ENCODE assay signal across 12 cellular contexts in the genomic region with DNA sequence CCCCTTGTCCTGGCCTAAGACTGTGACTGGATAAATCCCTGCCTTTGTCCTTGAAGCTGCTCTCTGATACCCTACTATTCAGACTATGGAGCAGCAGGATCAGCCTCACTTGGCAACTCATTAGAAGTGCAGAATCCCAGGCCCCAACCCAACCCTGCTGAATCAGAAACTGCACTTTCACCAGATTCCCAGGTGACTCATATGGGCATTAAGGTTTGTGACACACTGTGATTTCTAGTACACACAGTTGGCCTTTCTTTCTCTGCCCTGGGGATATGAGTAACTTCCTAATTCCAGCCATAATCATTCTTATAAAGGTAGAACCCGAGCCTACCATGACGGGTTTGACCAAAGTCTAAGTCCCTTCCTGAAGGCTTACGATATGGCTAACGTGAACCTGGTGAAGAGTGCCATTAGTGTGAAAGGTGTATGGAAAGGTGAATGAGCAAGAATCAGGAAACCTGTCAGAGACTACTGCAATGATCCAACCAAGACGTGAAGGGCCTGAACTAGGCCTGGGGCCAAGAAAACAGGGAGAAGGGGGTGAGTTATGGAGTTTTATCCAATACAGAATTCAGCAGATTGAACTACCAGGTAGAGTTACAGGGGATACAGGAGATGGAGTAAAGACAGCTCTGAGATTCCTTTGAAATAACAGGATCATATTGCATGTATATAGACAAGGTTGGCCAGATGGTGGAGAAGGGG.
DNase-seq lines count a peak whose midpoint lies in the region; ATAC-seq and TF ChIP-seq lines count a peak whose summit lies in the region.
"Had no signal": no experiment of that assay in that cellular context is flagged by ENCODE, and none has a peak within 500 bp of the region (broad histone marks: within the 10 kb centered on the region; RNA-seq: fewer than 3 reads in every experiment).

No MANE protein-coding gene starts in this region.

- in situ Hi-C loops in Panc1 (cut with HindIII; ENCODE audit: low pct_unique_long_range_greater_than_20kb, low sequenced_read_pairs), result no loop called here

- no peaks in the 10 kb centered on the region for H3K27me3 ChIP-seq in Panc1 (ENCODE audit: control insufficient read depth, insufficient read depth, low read length)
- no peaks in the 10 kb centered on the region for H3K27me3 ChIP-seq in psoas muscle (ENCODE audit: insufficient read depth in 3 of 3, low read length in 2 of 3)

- H3K27ac ChIP-seq in Panc1 (ENCODE audit: low read length), result no peak overlapping the region
- H3K27ac ChIP-seq in psoas muscle, result peak overlapping the region; percentile 32

- WGBS in psoas muscle, 3 donors, result 80 to 88% (median 84%) methylated on average over 5 of the region's 5 CpGs

- CTCF ChIA-PET in Panc1 (lab: Charles Lee), result no interaction called here

- H3K36me3 ChIP-seq in Panc1 (ENCODE audit: control insufficient read depth, insufficient read depth, low read length) (no peaks in the 10 kb centered on the region), psoas muscle (ENCODE audit: insufficient read depth in 1 of 2, low read depth in 1 of 2) (no peaks in the 10 kb centered on the region)

- intact Hi-C loops in Panc1 (cut with micrococcal nuclease; ENCODE audit: unreplicated experiment), result no loop called here
- intact Hi-C loops in psoas muscle (cut with DNase I), result loop anchor here in 1 of 2 donors (5.0 kb wide), 1 partner anchor 195 kb away; no protein-coding TSS in a partner anchor

- H3K4me1 ChIP-seq in Panc1 (ENCODE audit: control insufficient read depth, insufficient read depth, low read length) (no peaks in the 10 kb centered on the region), psoas muscle (peaks cover 3% of the 10 kb centered on the region)

- TF ChIP-seq CTCF in Panc1 (IDR thresholded peaks at IDR 0.05), result no peak
- no peak for TF ChIP-seq CTCF in psoas muscle (IDR thresholded peaks at IDR 0.05)

- POLR2A ChIA-PET in Panc1 (lab: Charles Lee), result no interaction called here

- DNase-seq in DMS 273 treated with DMSO at 0.1 percent for 48 hours (lab: John Stamatoyannopoulos, UW) (peak; percentile 34), Panc1 (ENCODE audit: low read depth, low spot score) (no peak), psoas muscle (no peak), SHP77 treated with DMSO at 0.1 percent for 48 hours (lab: John Stamatoyannopoulos, UW) (no peak), NCI-H2081 (lab: John Stamatoyannopoulos, UW) (no peak)
- DNase-seq: activated CD4-positive, CD25-positive, alpha-beta regulatory T cell treated with anti-CD3 and anti-CD28 coated beads, Interleukin-2, amount 50 U/mL, for 72 hours; activated gamma-delta T cell; H9; left cardiac atrium had no signal

- ATAC-seq in Panc1 (peak; percentile 58; the same call in 1 of the 2 replicates), esophagus mucosa (peak; percentile 87), psoas muscle (peak; percentile 63 to 77 (median 66)), GM18868 (IDR thresholded peaks at IDR 0.05; ENCODE audit: unreplicated experiment) (no peak), GM18873 (IDR thresholded peaks at IDR 0.05; ENCODE audit: low FRiP score, unreplicated experiment) (no peak)

- BruUV-seq in Panc1 (replicated peaks; lab: Mats Ljungman, UMichigan), result no TSS peak

- no peaks in the 10 kb centered on the region for H3K9me3 ChIP-seq in Panc1 (ENCODE audit: control insufficient read depth, insufficient read depth, low read depth, low read length)
- no peaks in the 10 kb centered on the region for H3K9me3 ChIP-seq in psoas muscle

- H3K4me3 ChIP-seq in Panc1 (ENCODE audit: low read depth in 2 of 2, low read length in 2 of 2), result no peak overlapping the region
- no peak overlapping the region for H3K4me3 ChIP-seq in psoas muscle

Comparison
In these comparisons a context has a peak if more than half of its experiments do, and no peak if none do; other contexts are left out.
1. ATAC-seq: peak in Panc1 (single experiment), esophagus mucosa (single experiment) and psoas muscle (4 of 4); none in GM18868 (single experiment) and GM18873 (single experiment).